ENCODE assay signal across 12 cellular contexts in the genomic region with DNA sequence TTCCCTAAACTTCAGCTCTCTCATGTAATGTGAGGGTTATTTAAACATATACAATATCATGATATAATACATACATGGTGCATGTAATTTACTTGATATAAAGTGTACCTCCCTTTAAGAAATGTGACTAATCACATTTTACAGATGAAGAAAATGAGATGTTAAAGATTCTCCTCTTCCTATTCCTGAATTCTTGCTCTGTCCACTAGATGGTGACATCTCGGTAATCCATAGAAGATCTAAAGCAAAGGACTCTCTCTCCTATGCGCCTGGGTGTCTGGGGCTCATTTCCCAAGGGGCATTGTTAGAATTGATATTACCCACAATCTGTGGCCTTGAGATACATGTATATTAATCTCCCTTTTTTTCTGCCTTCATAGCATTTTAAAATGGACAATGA.
DNase-seq lines count a peak whose midpoint lies in the region; ATAC-seq and TF ChIP-seq lines count a peak whose summit lies in the region.
"Had no signal": no experiment of that assay in that cellular context is flagged by ENCODE, and none has a peak within 500 bp of the region (broad histone marks: within the 10 kb centered on the region; RNA-seq: fewer than 3 reads in every experiment).

No MANE protein-coding gene starts in this region.

- 0% methylated on average over 2 of the region's 2 CpGs for whole genome bisulfite sequencing in SK-N-SH (ENCODE audit: low lambda C conversion rate)

- H3K9ac ChIP-seq in SK-N-SH, result no peak overlapping the region

- H3K9me3 Mint-ChIP-seq in chondrocyte (ENCODE audit: low read depth), result peaks cover 10% of the 10 kb centered on the region
- peaks cover 11% of the 10 kb centered on the region for H3K9me3 Mint-ChIP-seq in CD4-positive, alpha-beta T cell

- H3K79me2 ChIP-seq in SK-N-SH (ENCODE audit: insufficient read depth), result no peaks in the 10 kb centered on the region

- no peaks in the 10 kb centered on the region for H3K36me3 ChIP-seq in SK-N-SH (replicated peaks in 1 of 2; ENCODE audit: control insufficient read depth in 1 of 2, insufficient read depth in 2 of 2, low read length in 1 of 2)
- H3K36me3 ChIP-seq: thyroid gland had no signal

- POLR2A ChIA-PET in SK-N-SH (lab: Yijun Ruan, JAX), result no interaction called here
- POLR2A ChIA-PET in CD4-positive, alpha-beta T cell (lab: Charles Lee), result no interaction called here

- H3K4me3 ChIP-seq in SK-N-SH (ENCODE audit: low read depth in 2 of 2, low read length in 1 of 2), result no peak overlapping the region
- H3K4me3 ChIP-seq in LNCaP clone FGC (ENCODE audit: low read depth, low read length), result no peak overlapping the region
- no peak overlapping the region for H3K4me3 ChIP-seq in retinal pigment epithelial cell (ENCODE audit: low read length)
- H3K4me3 ChIP-seq: thyroid gland had no signal

- TF ChIP-seq RAD21 in SK-N-SH (IDR thresholded peaks at IDR 0.05; ENCODE audit: low read length), result no peak

- no peak overlapping the region for H3K27ac Mint-ChIP-seq in chondrocyte (ENCODE audit: unreplicated experiment)
- H3K27ac Mint-ChIP-seq in CD4-positive, alpha-beta T cell, result no peak overlapping the region
- H3K27ac Mint-ChIP-seq: brain, IgD-negative memory B cell had no signal

- H3K4me3 Mint-ChIP-seq in chondrocyte (ENCODE audit: unreplicated experiment), result no peak overlapping the region
- no peak overlapping the region for H3K4me3 Mint-ChIP-seq in CD4-positive, alpha-beta T cell
- H3K4me3 Mint-ChIP-seq: brain, IgD-negative memory B cell had no signal

- no peak overlapping the region for H3K27ac ChIP-seq in SK-N-SH (ENCODE audit: low read depth in 2 of 2, low read length in 1 of 2)
- no peak overlapping the region for H3K27ac ChIP-seq in CD4-positive, alpha-beta T cell (ENCODE audit: low read depth, low read length)
- H3K27ac ChIP-seq: thyroid gland had no signal

- intact Hi-C loops in CD4-positive, alpha-beta T cell (cut with DNase I, micrococcal nuclease), result no loop called here

- no peaks in the 10 kb centered on the region for H3K36me3 Mint-ChIP-seq in chondrocyte (ENCODE audit: low read depth)
- H3K36me3 Mint-ChIP-seq in CD4-positive, alpha-beta T cell (ENCODE audit: low read depth), result no peaks in the 10 kb centered on the region
- H3K36me3 Mint-ChIP-seq: brain, IgD-negative memory B cell had no signal

- H3K9me3 ChIP-seq in SK-N-SH, result no peaks in the 10 kb centered on the region
- H3K9me3 ChIP-seq in CD4-positive, alpha-beta T cell (ENCODE audit: control insufficient read depth, low read length), result peaks cover 7% of the 10 kb centered on the region
- H3K9me3 ChIP-seq: thyroid gland had no signal

- no peak overlapping the region for H3K4me2 ChIP-seq in SK-N-SH

- no peaks in the 10 kb centered on the region for H3K4me1 ChIP-seq in SK-N-SH (ENCODE audit: control insufficient read depth in 1 of 2, insufficient read depth in 2 of 2, low read depth in 1 of 2, low read length in 1 of 2)
- H3K4me1 ChIP-seq: thyroid gland had no signal

- H3K27me3 Mint-ChIP-seq in chondrocyte (ENCODE audit: low read depth), result peaks cover 5% of the 10 kb centered on the region
- peaks cover 6% of the 10 kb centered on the region for H3K27me3 Mint-ChIP-seq in CD4-positive, alpha-beta T cell
- H3K27me3 Mint-ChIP-seq: IgD-negative memory B cell had no signal

- no peaks in the 10 kb centered on the region for H3F3A ChIP-seq in SK-N-SH (replicated peaks; ENCODE audit: insufficient read depth)

- no peaks in the 10 kb centered on the region for H3K27me3 ChIP-seq in SK-N-SH (ENCODE audit: insufficient read depth)
- no peaks in the 10 kb centered on the region for H3K27me3 ChIP-seq in CD4-positive, alpha-beta T cell (ENCODE audit: control insufficient read depth, insufficient read depth, low read length)
- H3K27me3 ChIP-seq: thyroid gland had no signal

- no peak overlapping the region for H2AFZ ChIP-seq in SK-N-SH (ENCODE audit: low read depth)

- no peaks in the 10 kb centered on the region for H4K20me1 ChIP-seq in SK-N-SH (ENCODE audit: insufficient read depth)

- CTCF ChIA-PET in SK-N-SH (lab: Yijun Ruan, JAX), result no interaction called here
- CTCF ChIA-PET in CD4-positive, alpha-beta T cell (lab: Charles Lee), result no interaction called here

- no peaks in the 10 kb centered on the region for H3K4me1 Mint-ChIP-seq in chondrocyte (ENCODE audit: low read depth)
- H3K4me1 Mint-ChIP-seq in CD4-positive, alpha-beta T cell (ENCODE audit: low read depth), result no peaks in the 10 kb centered on the region
- H3K4me1 Mint-ChIP-seq: brain, IgD-negative memory B cell had no signal

- TF ChIP-seq EP300 in SK-N-SH (IDR thresholded peaks at IDR 0.05; ENCODE audit: borderline replicate concordance in 1 of 2, low read depth in 1 of 2, low read length in 1 of 2), result no peak

- no peak for ATAC-seq in SK-N-SH treated with all-trans-retinoic acid at 6 μM for 48 hours
- ATAC-seq in CD4-positive, alpha-beta T cell (ENCODE audit: poor library complexity), result no peak
- ATAC-seq: left ventricle myocardium superior had no signal

- DNase-seq in SK-N-SH (peak; percentile 0), LNCaP clone FGC (ENCODE audit: low read depth) (no peak), chondrocyte (ENCODE audit: low spot score) (no peak), retinal pigment epithelial cell (ENCODE audit: low read depth) (no peak), H4 (ENCODE audit: low spot score) (no peak), GM19240 (ENCODE audit: insufficient read length, low spot score) (no peak)
- DNase-seq in CD4-positive, alpha-beta T cell, result no peak
- DNase-seq: left ventricle myocardium superior, thyroid gland had no signal

- TF ChIP-seq CTCF in SK-N-SH (IDR thresholded peaks at IDR 0.05) (peak; percentile 10; the same call in 1 of the 2 replicates), LNCaP clone FGC (IDR thresholded peaks at IDR 0.05; ENCODE audit: control insufficient read depth, extremely low read depth, insufficient read depth) (peak; percentile 52), chondrocyte (IDR thresholded peaks at IDR 0.05) (peak; percentile 64), retinal pigment epithelial cell (conservative IDR thresholded peaks at IDR 0.05; ENCODE audit: low read depth, low read length) (peak; percentile 41)
- no peak for TF ChIP-seq CTCF in CD4-positive, alpha-beta T cell (IDR thresholded peaks at IDR 0.05)

- H3K9me2 ChIP-seq in SK-N-SH, result no peaks in the 10 kb centered on the region

TF ChIP-seq in SK-N-SH, 30 proteins besides CTCF, POLR2A, EP300 and RAD21:
- TF ChIP-seq, protein P1, sequence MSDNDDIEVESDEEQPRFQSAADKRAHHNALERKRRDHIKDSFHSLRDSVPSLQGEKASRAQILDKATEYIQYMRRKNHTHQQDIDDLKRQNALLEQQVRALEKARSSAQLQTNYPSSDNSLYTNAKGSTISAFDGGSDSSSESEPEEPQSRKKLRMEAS (IDR thresholded peaks at IDR 0.05; ENCODE audit: low read depth), result no peak
- TF ChIP-seq SIN3A (IDR thresholded peaks at IDR 0.05; ENCODE audit: borderline replicate concordance, low read depth, low read length) (no peak), JUND (IDR thresholded peaks at IDR 0.05) (no peak), SMC3 (IDR thresholded peaks at IDR 0.05; ENCODE audit: low read depth, low read length) (no peak), FOXM1 (IDR thresholded peaks at IDR 0.05; ENCODE audit: low read depth) (no peak), POLR2AphosphoS5 (IDR thresholded peaks at IDR 0.05; ENCODE audit: low read depth, low read length) (no peak), CHD2 (IDR thresholded peaks at IDR 0.05; ENCODE audit: low read length, partially characterized antibody) (no peak), TAF1 (IDR thresholded peaks at IDR 0.05; ENCODE audit: borderline replicate concordance, low read depth, low read length) (no peak)

TF ChIP-seq in SK-N-SH treated with all-trans-retinoic acid at 6 μM for 48 hours, 23 proteins besides CTCF, POLR2A, EP300 and RAD21:
- TF ChIP-seq BACH2 (CRISPR knock-in tag; IDR thresholded peaks at IDR 0.05; ENCODE audit: borderline replicate concordance) (no peak), PPARA (CRISPR knock-in tag; IDR thresholded peaks at IDR 0.05; ENCODE audit: borderline replicate concordance) (no peak), RARB (CRISPR knock-in tag; IDR thresholded peaks at IDR 0.05) (no peak), CSRNP3 (CRISPR knock-in tag; IDR thresholded peaks at IDR 0.05) (no peak), OSR1 (CRISPR knock-in tag; IDR thresholded peaks at IDR 0.05) (no peak), PATZ1 (CRISPR knock-in tag; IDR thresholded peaks at IDR 0.05; ENCODE audit: borderline replicate concordance) (no peak), TCF4 (CRISPR knock-in tag; IDR thresholded peaks at IDR 0.05; ENCODE audit: borderline replicate concordance) (no peak), ESRRG (CRISPR knock-in tag; IDR thresholded peaks at IDR 0.05) (no peak)
